In genomic region chr4:47954679-47955078, GRCh38 we compare ENCODE assay signal across 26 cellular contexts.
"Had no signal": no experiment of that assay in that cellular context is flagged by ENCODE, and none has a peak within 500 bp of the region (broad histone marks: within the 10 kb centered on the region; RNA-seq: fewer than 3 reads in every experiment).

No MANE protein-coding gene starts in this region.

- DNase-seq: kidney; left colon; left lung; lower lobe of right lung; mammary epithelial cell; mesenchymal stem cell; naive thymus-derived CD8-positive, alpha-beta T cell; occipital lobe; ovary; right lobe of liver; stimulated activated CD4-positive, alpha-beta T cell treated with anti-CD3 and anti-CD28 coated beads, Interleukin-12 subunit alpha, Interleukin-12 subunit beta, amount 100 ng/mL, for 4 hours; stimulated activated CD4-positive, alpha-beta T cell treated with anti-CD3 and anti-CD28 coated beads, Interleukin-15, amount 100 ng/mL, for 24 hours; stimulated activated CD4-positive, alpha-beta T cell treated with anti-CD3 and anti-CD28 coated beads, Interleukin-2, amount 100 ng/mL, for 24 hours; stimulated activated CD4-positive, alpha-beta T cell treated with anti-CD3 and anti-CD28 coated beads, Interleukin-4, amount 100 ng/mL, for 1 hour; stimulated activated naive B cell treated with anti-CD40 and anti-IgM and Interleukin-4, amounts not matched to agents 10 μg/mL and 1 μg/mL and 100 μg/mL, for 72 hours; stimulated activated naive CD8-positive, alpha-beta T cell treated with anti-CD3 and anti-CD28 coated beads, Interleukin-15, Interleukin-2, amounts not matched to agents 100 U/mL and 50 U/mL, for 24 hours; stomach; testis; transverse colon had no signal

- H3K27me3 ChIP-seq: hepatocyte, left lung, neutrophil, ovary, right atrium auricular region, right lobe of liver, stomach, testis, thyroid gland, transverse colon, upper lobe of left lung, vagina had no signal

- H2AFZ ChIP-seq: hepatocyte had no signal

- H3K4me1 ChIP-seq: left lung, lower lobe of right lung, right atrium auricular region, right lobe of liver, stomach, testis, thyroid gland, transverse colon, upper lobe of left lung, vagina had no signal

- H3K9me3 ChIP-seq: lower lobe of right lung, neutrophil, ovary, right atrium auricular region, right lobe of liver, stomach, testis, thyroid gland, transverse colon, upper lobe of left lung, vagina had no signal

- H3K79me2 ChIP-seq: hepatocyte had no signal

- H3K27ac ChIP-seq: hepatocyte, left lung, lower lobe of right lung, neutrophil, ovary, right atrium auricular region, right lobe of liver, stomach, testis, thyroid gland, transverse colon, upper lobe of left lung, vagina had no signal

- H3K4me3 ChIP-seq: hepatocyte, left lung, lower lobe of right lung, ovary, right atrium auricular region, right lobe of liver, smooth muscle cell, stomach, thyroid gland, transverse colon, upper lobe of left lung, vagina had no signal

- ATAC-seq: left colon; left lung; lower lobe of right lung; naive thymus-derived CD8-positive, alpha-beta T cell; right lobe of liver; stimulated activated naive B cell treated with anti-CD40 and anti-IgM and Interleukin-4, amounts not matched to agents 10 μg/mL and 1 μg/mL and 100 μg/mL, for 72 hours; stimulated activated naive CD8-positive, alpha-beta T cell treated with anti-CD3 and anti-CD28 coated beads, Interleukin-15, Interleukin-2, amounts not matched to agents 100 U/mL and 50 U/mL, for 24 hours had no signal

- FAIRE-seq: kidney had no signal

- H3K36me3 ChIP-seq: left lung, lower lobe of right lung, neutrophil, ovary, right atrium auricular region, right lobe of liver, stomach, thyroid gland, transverse colon, upper lobe of left lung, vagina had no signal

- H3K4me2 ChIP-seq: hepatocyte, smooth muscle cell had no signal
